21 cellular contexts compared by ENCODE assay signal in the genomic region with DNA sequence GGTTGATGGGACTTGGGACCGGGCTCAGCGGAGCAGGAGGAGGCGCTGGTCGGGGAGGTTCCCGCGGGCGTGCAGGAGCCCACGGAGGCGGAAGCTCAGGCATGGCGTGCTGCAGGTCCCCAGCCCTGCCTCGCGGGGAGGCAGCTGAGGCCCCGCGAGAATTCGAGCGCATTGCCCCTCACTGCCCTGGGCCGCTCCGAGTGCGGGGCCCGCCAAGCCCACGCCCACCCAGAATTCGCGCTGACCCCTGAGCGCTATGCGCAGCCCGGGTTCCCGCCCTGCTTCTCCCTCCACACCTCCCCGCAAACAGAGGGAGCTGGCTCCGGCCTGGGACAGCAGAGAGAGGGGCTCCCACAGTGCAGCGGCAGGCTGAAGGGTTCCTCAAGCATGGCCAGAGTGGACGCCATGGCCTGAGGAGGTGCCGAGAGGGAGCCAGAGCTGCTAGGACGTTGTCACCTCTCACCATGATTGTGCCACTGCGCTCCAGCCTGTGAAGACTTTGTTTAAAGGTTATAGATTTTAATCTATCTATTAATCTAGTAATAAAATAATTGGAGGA.
DNase-seq lines count a peak whose midpoint lies in the region; ATAC-seq and TF ChIP-seq lines count a peak whose summit lies in the region.
"Had no signal": no experiment of that assay in that cellular context is flagged by ENCODE, and none has a peak within 500 bp of the region (broad histone marks: within the 10 kb centered on the region; RNA-seq: fewer than 3 reads in every experiment).

No MANE protein-coding gene starts in this region.

- no CpG with 5 or more reads among the region's 34 CpGs for WGBS in neuronal stem cell (ENCODE audit: extremely low coverage in 2 of 2, insufficient read length in 2 of 2, insufficient replicate concordance in 1 of 2), 2 donors
- WGBS in testis, 2 donors = 59 to 86% methylated on average over 4 to 34 of the region's 34 CpGs

- no peak overlapping the region for H2BK15ac ChIP-seq in neuronal stem cell (ENCODE audit: low read length)

- H3K36me3 Mint-ChIP-seq in chondrocyte (ENCODE audit: low read depth) = peaks cover 2% of the 10 kb centered on the region
- H3K36me3 Mint-ChIP-seq: CD4-positive, CD25-positive, alpha-beta regulatory T cell; CD8-positive, alpha-beta T cell had no signal

- H3K27ac Mint-ChIP-seq in chondrocyte (ENCODE audit: unreplicated experiment) = no peak overlapping the region
- H3K27ac Mint-ChIP-seq: B cell; CD4-positive, CD25-positive, alpha-beta regulatory T cell; CD8-positive, alpha-beta T cell had no signal

- ATAC-seq in GM19328 (IDR thresholded peaks at IDR 0.05; ENCODE audit: unreplicated experiment) = no peak
- ATAC-seq: CD8-positive, alpha-beta T cell; GM12878 had no signal

- TF ChIP-seq CTCF in chondrocyte (IDR thresholded peaks at IDR 0.05) (no peak), testis (IDR thresholded peaks at IDR 0.05) (no peak)

- no peak overlapping the region for H4K8ac ChIP-seq in neuronal stem cell (ENCODE audit: low read depth, low read length)

- H3K9ac ChIP-seq in neuronal stem cell (ENCODE audit: low read depth, low read length, poor library complexity) = no peak overlapping the region
- H3K9ac ChIP-seq: BLaER1 had no signal

- H2AK5ac ChIP-seq in neuronal stem cell (ENCODE audit: low read depth, low read length) = no peak overlapping the region

- peaks cover 2% of the 10 kb centered on the region for H3K79me1 ChIP-seq in neuronal stem cell (ENCODE audit: low read depth, low read length)

- no peak overlapping the region for H2AFZ ChIP-seq in neuronal stem cell (ENCODE audit: low read length)

- H3K27ac ChIP-seq in neuronal stem cell (replicated peaks; ENCODE audit: low read length) (no peak overlapping the region), testis (no peak overlapping the region)
- H3K27ac ChIP-seq: 22Rv1, BLaER1, C4-2B had no signal

- H3K27me3 Mint-ChIP-seq in chondrocyte (ENCODE audit: low read depth) = peaks cover 6% of the 10 kb centered on the region
- H3K27me3 Mint-ChIP-seq: B cell; CD4-positive, CD25-positive, alpha-beta regulatory T cell had no signal

- no peak overlapping the region for H3K4ac ChIP-seq in neuronal stem cell (ENCODE audit: low read length)

- H3K27me3 ChIP-seq in neuronal stem cell (ENCODE audit: control insufficient read depth in 3 of 3, insufficient read depth in 3 of 3, low read depth in 1 of 3, low read length in 3 of 3) (no peaks in the 10 kb centered on the region), testis (no peaks in the 10 kb centered on the region)
- H3K27me3 ChIP-seq: BLaER1 had no signal

- H2BK5ac ChIP-seq in neuronal stem cell (ENCODE audit: low read length) = no peak overlapping the region

- H3K9me3 Mint-ChIP-seq in chondrocyte (ENCODE audit: low read depth) = peaks cover 8% of the 10 kb centered on the region

- no peak overlapping the region for H2BK12ac ChIP-seq in neuronal stem cell (ENCODE audit: low read length)

- no peaks in the 10 kb centered on the region for H3K9me3 ChIP-seq in neuronal stem cell (replicated peaks in 1 of 2; ENCODE audit: control insufficient read depth in 2 of 2, insufficient read depth in 1 of 2, low read depth in 1 of 2, low read length in 2 of 2)
- H3K9me3 ChIP-seq in testis = no peaks in the 10 kb centered on the region
- H3K9me3 ChIP-seq: Caco-2 had no signal

- no peaks in the 10 kb centered on the region for H3K4me1 ChIP-seq in neuronal stem cell (ENCODE audit: control insufficient read depth in 2 of 2, insufficient read depth in 1 of 2, low read depth in 1 of 2, low read length in 2 of 2)
- peaks cover 11% of the 10 kb centered on the region for H3K4me1 ChIP-seq in testis
- H3K4me1 ChIP-seq: BLaER1, Caco-2 had no signal

- H3K14ac ChIP-seq in neuronal stem cell (ENCODE audit: low read length) = no peak overlapping the region

- H3K23ac ChIP-seq in neuronal stem cell (ENCODE audit: low read depth, low read length, poor library complexity) = peak overlapping the region; percentile 55

- DNase-seq in activated naive CD4-positive, alpha-beta T cell treated with anti-CD3 and anti-CD28 coated beads, Interleukin-2, amount 50 U/mL, for 16 hours = peak; percentile 10
- no peak for DNase-seq in activated naive CD4-positive, alpha-beta T cell (lab: John Stamatoyannopoulos, UW)
- peak; percentile 83 for DNase-seq in chondrocyte (ENCODE audit: low spot score)
- DNase-seq in neuronal stem cell (ENCODE audit: low spot score) = no peak
- peak; percentile 18 for DNase-seq in testis
- no peak for DNase-seq in NCI-H345 (lab: John Stamatoyannopoulos, UW)
- no peak for DNase-seq in islet precursor cell
- DNase-seq: Caco-2; CD4-positive, CD25-positive, alpha-beta regulatory T cell; CD8-positive, alpha-beta T cell; DMS153; DND-41; GDM1; GOT3; HCEC 1CT had no signal

- H3K4me3 Mint-ChIP-seq in chondrocyte (ENCODE audit: unreplicated experiment) = no peak overlapping the region
- H3K4me3 Mint-ChIP-seq: B cell; CD4-positive, CD25-positive, alpha-beta regulatory T cell; CD8-positive, alpha-beta T cell had no signal

- H3K4me3 ChIP-seq in neuronal stem cell (ENCODE audit: low read length in 2 of 2) (no peak overlapping the region), testis (peak overlapping the region; percentile 13 to 39)
- H3K4me3 ChIP-seq: BLaER1, GM12878 had no signal

- no peak for TF ChIP-seq POLR2A in testis (IDR thresholded peaks at IDR 0.05)

- intact Hi-C loops in testis (cut with DNase I; ENCODE audit: low total_unique reads) = no loop called here

- no peak overlapping the region for H4K91ac ChIP-seq in neuronal stem cell (ENCODE audit: low read depth, low read length, poor library complexity)

- no peak overlapping the region for H2BK120ac ChIP-seq in neuronal stem cell (ENCODE audit: low read depth, low read length)

- H3K4me1 Mint-ChIP-seq in chondrocyte (ENCODE audit: low read depth) = peaks cover 17% of the 10 kb centered on the region
- H3K4me1 Mint-ChIP-seq: B cell; CD4-positive, CD25-positive, alpha-beta regulatory T cell had no signal

- peak overlapping the region; percentile 64 for H3K18ac ChIP-seq in neuronal stem cell (ENCODE audit: low read length)

- H3K36me3 ChIP-seq in neuronal stem cell (replicated peaks in 1 of 2; ENCODE audit: control insufficient read depth in 2 of 2, insufficient read depth in 2 of 2, low read length in 2 of 2) (no peaks in the 10 kb centered on the region), testis (ENCODE audit: low read depth, missing control alignments) (no peaks in the 10 kb centered on the region)
- H3K36me3 ChIP-seq: BLaER1 had no signal

- H3K4me2 ChIP-seq in neuronal stem cell (ENCODE audit: insufficient read depth, low read length, poor library complexity, severe bottlenecking) = no peak overlapping the region
- H3K4me2 ChIP-seq: BLaER1 had no signal

Comparison
In these comparisons a context has a peak if more than half of its experiments do, and no peak if none do; other contexts are left out.
1. DNase-seq: peak in activated naive CD4-positive, alpha-beta T cell treated with anti-CD3 and anti-CD28 coated beads, Interleukin-2, amount 50 U/mL, for 16 hours (single experiment), chondrocyte (single experiment) and testis (single experiment); none in activated naive CD4-positive, alpha-beta T cell (0 of 4), neuronal stem cell (single experiment), NCI-H345 (single experiment) and islet precursor cell (single experiment).
2. H3K4me3 ChIP-seq: peak in testis (2 of 2); none in neuronal stem cell (0 of 2).